Comparison of ENCODE assay signal across 11 cellular contexts in genomic region chr3:47394140-47394855, GRCh38. TPM values are rescaled to one million over a fixed set of nuclear protein-coding genes. Genes with fewer than 3 reads are reported as not detected.
DNase-seq lines count a peak whose midpoint lies in the region; TF ChIP-seq lines count a peak whose summit lies in the region.
"Had no signal": no experiment of that assay in that cellular context is flagged by ENCODE, and none has a peak within 500 bp of the region (broad histone marks: within the 10 kb centered on the region; RNA-seq: fewer than 3 reads in every experiment).

No MANE protein-coding gene starts in this region.

- H3K4me1 Mint-ChIP-seq in activated naive CD4-positive, alpha-beta T cell treated with anti-CD3 and anti-CD28 coated beads for 36 hours (ENCODE audit: low read depth), result peaks cover 33% of the 10 kb centered on the region

- H3K9me3 ChIP-seq in thyroid gland, result no peaks in the 10 kb centered on the region
- H3K9me3 ChIP-seq: BLaER1 treated with 17β-estradiol and CSF1 and Interleukin-3, amounts not matched to agents 10 nM and 100 nM had no signal

- TF ChIP-seq CTCF in coronary artery (IDR thresholded peaks at IDR 0.05), result no peak
- TF ChIP-seq CTCF in thyroid gland (IDR thresholded peaks at IDR 0.05), result peak in 4 of 6 experiments; percentile 25 to 51 (median 35)
- TF ChIP-seq CTCF in GM10266 (IDR thresholded peaks at IDR 0.05; ENCODE audit: control insufficient read depth, insufficient read depth, low read depth, missing control alignments), result no peak

- intact Hi-C loops in activated naive CD4-positive, alpha-beta T cell treated with anti-CD3 and anti-CD28 coated beads for 36 hours (cut with micrococcal nuclease), result no loop called here
- intact Hi-C loops in thyroid gland (cut with DNase I), result no loop called here

- CTCF ChIA-PET in activated naive CD4-positive, alpha-beta T cell treated with anti-CD3 and anti-CD28 coated beads for 36 hours (lab: Charles Lee), result interaction anchor here (0.6 kb wide), 1 partner anchor 29 kb away, joined by 3 read pairs; no protein-coding TSS in a partner anchor

- H3K4me3 Mint-ChIP-seq in activated naive CD4-positive, alpha-beta T cell treated with anti-CD3 and anti-CD28 coated beads for 36 hours, result no peak overlapping the region

- no peak for TF ChIP-seq POLR2A in thyroid gland (IDR thresholded peaks at IDR 0.05)

- H3K36me3 ChIP-seq in thyroid gland, result no peaks in the 10 kb centered on the region

- 24 to 29% methylated on average over 8 of the region's 8 CpGs for WGBS in thyroid gland, 2 donors

- H3K36me3 Mint-ChIP-seq in activated naive CD4-positive, alpha-beta T cell treated with anti-CD3 and anti-CD28 coated beads for 36 hours (ENCODE audit: low read depth), result peaks cover 4% of the 10 kb centered on the region

- H3K27me3 Mint-ChIP-seq in activated naive CD4-positive, alpha-beta T cell treated with anti-CD3 and anti-CD28 coated beads for 36 hours (ENCODE audit: low read depth), result no peaks in the 10 kb centered on the region

- peaks cover 39 to 72% of the 10 kb centered on the region in 2 donors for H3K4me1 ChIP-seq in thyroid gland

- no peaks in the 10 kb centered on the region for H3K27me3 ChIP-seq in thyroid gland
- H3K27me3 ChIP-seq: BLaER1 treated with 17β-estradiol and CSF1 and Interleukin-3, amounts not matched to agents 10 nM and 100 nM had no signal

- no peaks in the 10 kb centered on the region for H3K9me3 Mint-ChIP-seq in activated naive CD4-positive, alpha-beta T cell treated with anti-CD3 and anti-CD28 coated beads for 36 hours

- H3K27ac ChIP-seq in coronary artery (peak overlapping the region in 1 of 2 donors; percentile 40), thyroid gland (peak overlapping the region; percentile 62 to 76 (median 70))
- H3K27ac ChIP-seq: BLaER1 treated with 17β-estradiol and CSF1 and Interleukin-3, amounts not matched to agents 10 nM and 100 nM had no signal

- DNase-seq in activated naive CD4-positive, alpha-beta T cell treated with anti-CD3 and anti-CD28 coated beads for 36 hours, result no peak
- no peak for DNase-seq in activated naive CD4-positive, alpha-beta T cell (lab: John Stamatoyannopoulos, UW)
- DNase-seq in coronary artery (ENCODE audit: low spot score) (no peak), left kidney (ENCODE audit: low read depth, low spot score) (peak; percentile 77), thyroid gland (peak; percentile 77 to 78), GM10266 (ENCODE audit: extremely low spot score) (no peak), RKO (ENCODE audit: low spot score) (no peak)
- no peak for DNase-seq in activated CD8-positive, alpha-beta memory T cell treated with anti-CD3 and anti-CD28 coated beads, Interleukin-2, amount 50 U/mL, for 48 hours
- DNase-seq: activated T-cell treated with anti-CD3 and anti-CD28 coated beads for 4 hours, NCI-H1048 had no signal

- H3K4me3 ChIP-seq in coronary artery (peak overlapping the region; percentile 12), thyroid gland (replicated peaks in 1 of 3) (no peak overlapping the region)
- H3K4me3 ChIP-seq: BLaER1 treated with 17β-estradiol and CSF1 and Interleukin-3, amounts not matched to agents 10 nM and 100 nM had no signal

- H3K27ac Mint-ChIP-seq in activated naive CD4-positive, alpha-beta T cell treated with anti-CD3 and anti-CD28 coated beads for 36 hours, result peak overlapping the region; percentile 28

RNA-seq across cellular contexts. Expression of gene PTPN23, which starts 13.5 kb away (rescaled TPM):
- total RNA-seq in activated naive CD4-positive, alpha-beta T cell treated with anti-CD3 and anti-CD28 coated beads for 36 hours, result 10 to 100 TPM; 18.7 to 21.6 TPM
- total RNA-seq in thyroid gland, result 10 to 100 TPM; 20.2 to 40.1 (median 32.1) TPM

Comparison
In these comparisons a context has a peak if more than half of its experiments do, and no peak if none do; other contexts are left out.
1. DNase-seq: peak in left kidney (single experiment) and thyroid gland (2 of 2); none in activated naive CD4-positive, alpha-beta T cell treated with anti-CD3 and anti-CD28 coated beads for 36 hours (single experiment), activated naive CD4-positive, alpha-beta T cell (0 of 4), coronary artery (single experiment), GM10266 (single experiment), RKO (single experiment) and activated CD8-positive, alpha-beta memory T cell treated with anti-CD3 and anti-CD28 coated beads, Interleukin-2, amount 50 U/mL, for 48 hours (single experiment).
2. CTCF ChIP-seq: peak in thyroid gland (4 of 6); none in coronary artery (single experiment) and GM10266 (single experiment).